In genomic region chr3:30730967-30731366, GRCh38 we compare ENCODE assay signal across 25 cellular contexts.
"Had no signal": no experiment of that assay in that cellular context is flagged by ENCODE, and none has a peak within 500 bp of the region (broad histone marks: within the 10 kb centered on the region; RNA-seq: fewer than 3 reads in every experiment).

No MANE protein-coding gene starts in this region.

- H3K36me3 Mint-ChIP-seq: immature natural killer cell; naive B cell; neural progenitor cell; stimulated activated memory B cell treated with anti-CD40 and anti-IgM and Interleukin-4, amounts not matched to agents 10 μg/mL and 1 μg/mL and 100 μg/mL, for 72 hours had no signal

- DNase-seq: activated B cell treated with CpG ODN at 0.5 μM for 24 hours; activated CD4-positive, alpha-beta T cell treated with anti-CD3 and anti-CD28 coated beads for 36 hours; activated CD4-positive, alpha-beta T cell treated with anti-CD3 and anti-CD28 coated beads, Interleukin-2, amount 50 U/mL, for 4 hours; activated effector memory CD4-positive, alpha-beta T cell treated with Interleukin-2 at 50 U/mL for 16 hours; activated naive CD4-positive, alpha-beta T cell treated with anti-CD3 and anti-CD28 coated beads for 36 hours; activated T-cell treated with anti-CD3 and anti-CD28 coated beads, Interleukin-2, amount 50 U/mL, for 72 hours; adrenal gland; brain microvascular endothelial cell; caudate nucleus; dermis blood vessel endothelial cell; effector memory CD4-positive, alpha-beta T cell; foreskin keratinocyte; immature natural killer cell; lower lobe of right lung; mesendoderm; naive B cell; small intestine; stimulated activated CD4-positive, alpha-beta T cell treated with anti-CD3 and anti-CD28 coated beads, Interleukin-15, amount 100 ng/mL, for 24 hours; testis; uterus had no signal

- H3K27me3 Mint-ChIP-seq: activated CD4-positive, alpha-beta T cell treated with anti-CD3 and anti-CD28 coated beads for 36 hours had no signal

- H3K4me3 ChIP-seq: adrenal gland, ascending aorta, lower lobe of right lung, neural progenitor cell, testis, uterus had no signal

- H3K4me1 Mint-ChIP-seq: activated B cell treated with CpG ODN at 0.5 μM for 24 hours, neural progenitor cell had no signal

- H3K27ac Mint-ChIP-seq: activated B cell treated with CpG ODN at 0.5 μM for 24 hours; activated CD4-positive, alpha-beta T cell treated with anti-CD3 and anti-CD28 coated beads for 36 hours; activated naive CD4-positive, alpha-beta T cell treated with anti-CD3 and anti-CD28 coated beads for 36 hours; activated T-cell treated with anti-CD3 and anti-CD28 coated beads, Interleukin-2, amount 50 U/mL, for 72 hours; immature natural killer cell; naive B cell; neural progenitor cell; stimulated activated memory B cell treated with anti-CD40 and anti-IgM and Interleukin-4, amounts not matched to agents 10 μg/mL and 1 μg/mL and 100 μg/mL, for 72 hours had no signal

- H3K4me1 ChIP-seq: adrenal gland, foreskin keratinocyte, lower lobe of right lung, testis, uterus had no signal

- H3K9me3 Mint-ChIP-seq: activated B cell treated with CpG ODN at 0.5 μM for 24 hours; activated naive CD4-positive, alpha-beta T cell treated with anti-CD3 and anti-CD28 coated beads for 36 hours; activated T-cell treated with anti-CD3 and anti-CD28 coated beads, Interleukin-2, amount 50 U/mL, for 72 hours; immature natural killer cell; neural progenitor cell had no signal

- H3K27me3 ChIP-seq: ascending aorta, brain microvascular endothelial cell, foreskin keratinocyte, neural progenitor cell, testis, uterus had no signal

- H3K4me2 ChIP-seq: neural progenitor cell had no signal

- H3K4me3 Mint-ChIP-seq: activated B cell treated with CpG ODN at 0.5 μM for 24 hours; activated CD4-positive, alpha-beta T cell treated with anti-CD3 and anti-CD28 coated beads for 36 hours; activated naive CD4-positive, alpha-beta T cell treated with anti-CD3 and anti-CD28 coated beads for 36 hours; immature natural killer cell; naive B cell; neural progenitor cell; stimulated activated memory B cell treated with anti-CD40 and anti-IgM and Interleukin-4, amounts not matched to agents 10 μg/mL and 1 μg/mL and 100 μg/mL, for 72 hours had no signal

- H3K9me3 ChIP-seq: adrenal gland, ascending aorta, lower lobe of right lung, testis, uterus had no signal

- ATAC-seq: activated CD4-positive, alpha-beta T cell treated with anti-CD3 and anti-CD28 coated beads for 36 hours; activated T-cell treated with anti-CD3 and anti-CD28 coated beads, Interleukin-2, amount 50 U/mL, for 72 hours; foreskin keratinocyte; left lobe of liver; lower lobe of right lung; sciatic nerve; stimulated activated memory B cell treated with anti-CD40 and anti-IgM and Interleukin-4, amounts not matched to agents 10 μg/mL and 1 μg/mL and 100 μg/mL, for 72 hours had no signal

- H3K27ac ChIP-seq: adrenal gland, ascending aorta, brain microvascular endothelial cell, foreskin keratinocyte, lower lobe of right lung, neural progenitor cell, testis, uterus had no signal

- H3K36me3 ChIP-seq: adrenal gland, ascending aorta, brain microvascular endothelial cell, lower lobe of right lung, neural progenitor cell, uterus had no signal

- H3K9ac ChIP-seq: neural progenitor cell had no signal

- H2AFZ ChIP-seq: neural progenitor cell had no signal
